Comparison of ENCODE assay signal across 1 cellular context in the genomic region with DNA sequence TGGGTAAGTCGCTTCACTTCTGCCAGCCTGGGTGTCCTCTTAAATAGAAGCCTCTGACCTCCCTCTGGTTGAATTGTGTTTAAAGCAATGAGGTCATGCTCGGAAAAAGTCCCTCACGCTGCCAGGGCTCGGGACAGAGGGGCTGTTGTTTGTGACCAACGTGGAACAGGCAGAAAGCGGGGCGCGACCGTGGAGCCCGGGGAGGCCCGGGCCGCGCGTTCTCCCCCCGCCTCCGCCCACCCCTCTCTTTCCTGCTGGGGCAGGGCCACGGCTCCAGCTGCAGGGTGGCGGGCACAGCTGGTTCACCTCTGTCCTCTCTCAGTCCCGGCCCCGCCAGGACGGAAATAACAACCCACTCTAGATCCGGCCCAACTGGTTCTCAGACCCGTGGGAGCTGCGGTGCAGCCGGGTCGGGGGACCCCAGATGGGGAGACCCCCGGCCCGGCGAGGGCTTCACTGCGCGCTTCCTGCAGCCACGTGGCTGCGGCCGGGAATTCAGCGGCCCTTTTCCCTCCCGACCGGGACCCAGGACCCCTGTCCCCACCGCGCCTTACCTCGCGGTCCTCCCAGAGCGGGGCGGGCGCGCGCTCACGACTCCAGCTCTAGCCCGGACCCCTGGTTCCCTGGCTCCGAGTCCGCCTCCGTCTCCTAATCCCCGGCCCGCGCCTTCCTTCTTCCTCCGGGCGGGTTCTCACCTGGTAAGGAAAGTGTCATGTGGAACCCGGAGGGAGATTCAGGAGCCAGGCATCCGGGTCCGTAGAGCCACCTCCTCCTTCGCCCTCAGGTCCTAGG.
TF ChIP-seq lines count a peak whose summit lies in the region.

No MANE protein-coding gene starts in this region.

TF ChIP-seq in IMR-90, 13 proteins besides CTCF, POLR2A, EP300 and RAD21 (continued from another document):
- TF ChIP-seq, protein P1, sequence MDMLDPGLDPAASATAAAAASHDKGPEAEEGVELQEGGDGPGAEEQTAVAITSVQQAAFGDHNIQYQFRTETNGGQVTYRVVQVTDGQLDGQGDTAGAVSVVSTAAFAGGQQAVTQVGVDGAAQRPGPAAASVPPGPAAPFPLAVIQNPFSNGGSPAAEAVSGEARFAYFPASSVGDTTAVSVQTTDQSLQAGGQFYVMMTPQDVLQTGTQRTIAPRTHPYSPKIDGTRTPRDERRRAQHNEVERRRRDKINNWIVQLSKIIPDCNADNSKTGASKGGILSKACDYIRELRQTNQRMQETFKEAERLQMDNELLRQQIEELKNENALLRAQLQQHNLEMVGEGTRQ (IDR thresholded peaks at IDR 0.05; ENCODE audit: low read depth, low read length): no peak
- TF ChIP-seq MAFK (IDR thresholded peaks at IDR 0.05; ENCODE audit: low read depth, low read length): no peak
- no peak for TF ChIP-seq BHLHE40 (IDR thresholded peaks at IDR 0.05; ENCODE audit: low read depth, low read length)
- TF ChIP-seq CEBPB (IDR thresholded peaks at IDR 0.05; ENCODE audit: low read depth, low read length): no peak
- no peak for TF ChIP-seq RCOR1 (IDR thresholded peaks at IDR 0.05; ENCODE audit: insufficient replicate concordance, low read length)
- TF ChIP-seq MXI1 (IDR thresholded peaks at IDR 0.05; ENCODE audit: borderline replicate concordance, low read depth, low read length): no peak
- no peak for TF ChIP-seq ELK1 (IDR thresholded peaks at IDR 0.05; ENCODE audit: borderline replicate concordance, low read depth, low read length)
- TF ChIP-seq RFX5 (IDR thresholded peaks at IDR 0.05; ENCODE audit: low read depth, low read length): no peak
TF ChIP-seq in IMR-90: peak in this region for 0.
